8 cellular contexts compared by ENCODE assay signal in the genomic region with DNA sequence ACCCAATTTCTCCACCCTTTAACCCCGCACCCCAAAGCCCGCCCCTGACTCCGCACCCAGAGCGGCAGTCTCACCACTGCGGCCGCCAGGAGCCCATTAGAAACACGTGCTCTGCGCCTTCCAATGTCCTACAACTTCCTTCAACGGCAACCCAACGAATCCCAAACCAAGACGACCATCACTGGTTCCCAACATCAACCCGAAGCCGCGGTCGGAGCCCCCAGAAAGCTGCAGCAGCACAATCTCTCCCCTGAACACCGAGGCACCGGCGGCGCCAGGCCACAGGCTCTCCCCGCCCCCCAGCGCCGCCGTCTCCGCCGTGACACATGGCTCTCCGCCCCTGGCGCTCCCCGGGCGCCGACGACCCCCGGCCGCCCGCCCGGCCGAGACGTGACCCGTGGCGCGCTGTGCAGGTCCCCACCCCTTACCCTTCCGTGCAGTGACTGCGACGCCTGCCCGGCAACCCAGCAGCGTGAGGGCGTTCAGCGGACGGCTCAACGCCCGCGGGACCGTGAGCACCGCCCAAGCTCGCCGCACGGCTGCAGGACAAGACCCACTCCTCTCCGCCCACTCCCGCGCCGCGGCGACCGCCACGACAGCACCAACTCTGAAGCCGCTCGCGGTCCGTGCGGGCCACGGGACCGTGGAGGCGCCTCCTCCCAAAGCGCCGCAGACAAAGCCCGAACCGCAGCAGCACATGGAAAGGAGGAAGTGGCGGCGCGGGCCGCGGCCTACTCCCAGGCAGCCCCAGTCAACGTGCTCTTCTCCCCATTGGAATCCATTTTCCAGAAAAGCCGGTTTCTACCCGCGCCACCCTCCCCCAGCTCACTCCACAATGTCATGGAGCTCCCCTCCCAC. TPM values are rescaled to one million over a fixed set of nuclear protein-coding genes. Genes with fewer than 3 reads are reported as not detected.
DNase-seq lines count a peak whose midpoint lies in the region; ATAC-seq, FAIRE-seq and TF ChIP-seq lines count a peak whose summit lies in the region.

No MANE protein-coding gene starts in this region.

- CTCF ChIA-PET in HEK293T (lab: Yijun Ruan, JAX) = interaction anchor here (0.7 to 3.2 kb wide), 2 partner anchors 36 to 106 kb away, joined by 3 to 11 read pairs; no protein-coding TSS in a partner anchor

- no peaks in the 10 kb centered on the region for H3K9me3 ChIP-seq in neutrophil
- H3K9me3 ChIP-seq in subcutaneous abdominal adipose tissue (ENCODE audit: control insufficient read depth in 5 of 5, low read length in 5 of 5) = no peaks in the 10 kb centered on the region

- H3K36me3 ChIP-seq in neutrophil (peaks cover 10% of the 10 kb centered on the region), subcutaneous abdominal adipose tissue (ENCODE audit: control insufficient read depth in 5 of 5, insufficient read depth in 5 of 5, low read length in 5 of 5) (peaks cover 11 to 22% (median 16%) of the 10 kb centered on the region in 5 donors)

- TF ChIP-seq CTCF in neutrophil (IDR thresholded peaks at IDR 0.05) = peak; percentile 43

- ATAC-seq in HG02840 (IDR thresholded peaks at IDR 0.05; ENCODE audit: low FRiP score, unreplicated experiment) = no peak

- H3K27ac ChIP-seq in neutrophil (peak overlapping the region; percentile 97), subcutaneous abdominal adipose tissue (ENCODE audit: low read depth, low read length) (peak overlapping the region; percentile 98)

- H3K4me1 ChIP-seq in neutrophil (ENCODE audit: control insufficient read depth in 1 of 2, insufficient read depth in 1 of 2, low read depth in 1 of 2, low read length in 1 of 2) (peaks cover 24% of the 10 kb centered on the region in 2 experiments), subcutaneous abdominal adipose tissue (ENCODE audit: control insufficient read depth in 5 of 5, insufficient read depth in 5 of 5, low read length in 5 of 5) (peaks cover 2 to 35% (median 30%) of the 10 kb centered on the region in 5 donors)

- H3K27me3 ChIP-seq in neutrophil (no peaks in the 10 kb centered on the region), subcutaneous abdominal adipose tissue (ENCODE audit: control insufficient read depth in 5 of 5, insufficient read depth in 4 of 5, low read length in 5 of 5) (no peaks in the 10 kb centered on the region)

- DNase-seq in AML-193 (lab: John Stamatoyannopoulos, UW) = peak; percentile 66 to 71
- peak; percentile 22 for DNase-seq in HEK293T (ENCODE audit: extremely low spot score)
- DNase-seq in SIG-M5 (lab: John Stamatoyannopoulos, UW) = peak; percentile 10
- peak; percentile 66 for DNase-seq in activated naive CD4-positive, alpha-beta T cell treated with Interleukin-2 at 50 U/mL for 16 hours
- DNase-seq in frontal cortex (ENCODE audit: low spot score in 2 of 2) = peak; percentile 38 to 44

- H3K4me3 ChIP-seq in neutrophil (ENCODE audit: low read depth in 1 of 2, low read length in 1 of 2) = peak overlapping the region; percentile 92 to 93
- H3K4me3 ChIP-seq in subcutaneous abdominal adipose tissue (ENCODE audit: low read depth in 1 of 5, low read length in 5 of 5) = peak overlapping the region; percentile 96 to 99 (median 97)

- POLR2A ChIA-PET in HEK293T (lab: Yijun Ruan, JAX) = interaction anchor here (0.8 to 4.2 kb wide), 21 partner anchors 8 to 192 kb away, joined by 3 to 158 read pairs (median 5); a partner anchor contains a TSS

- H3K9ac ChIP-seq in subcutaneous abdominal adipose tissue (ENCODE audit: low read length in 5 of 5) = peak overlapping the region; percentile 90 to 99 (median 96)

- no peak for FAIRE-seq in frontal cortex (lab: Jason Lieb, UNC)

TF ChIP-seq in HEK293T, 16 proteins besides CTCF, POLR2A, EP300 and RAD21:
- TF ChIP-seq, protein P1, sequence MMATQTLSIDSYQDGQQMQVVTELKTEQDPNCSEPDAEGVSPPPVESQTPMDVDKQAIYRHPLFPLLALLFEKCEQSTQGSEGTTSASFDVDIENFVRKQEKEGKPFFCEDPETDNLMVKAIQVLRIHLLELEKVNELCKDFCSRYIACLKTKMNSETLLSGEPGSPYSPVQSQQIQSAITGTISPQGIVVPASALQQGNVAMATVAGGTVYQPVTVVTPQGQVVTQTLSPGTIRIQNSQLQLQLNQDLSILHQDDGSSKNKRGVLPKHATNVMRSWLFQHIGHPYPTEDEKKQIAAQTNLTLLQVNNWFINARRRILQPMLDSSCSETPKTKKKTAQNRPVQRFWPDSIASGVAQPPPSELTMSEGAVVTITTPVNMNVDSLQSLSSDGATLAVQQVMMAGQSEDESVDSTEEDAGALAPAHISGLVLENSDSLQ (IDR thresholded peaks at IDR 0.05) = no peak
- no peak for TF ChIP-seq FOXA1 (IDR thresholded peaks at IDR 0.05)
- no peak for TF ChIP-seq L3MBTL2 (conservative IDR thresholded peaks at IDR 0.05)
- no peak for TF ChIP-seq BHLHE40 (IDR thresholded peaks at IDR 0.05; ENCODE audit: borderline replicate concordance)
- no peak for TF ChIP-seq FOXM1 (IDR thresholded peaks at IDR 0.05; ENCODE audit: borderline replicate concordance)
- no peak for TF ChIP-seq SUZ12 (IDR thresholded peaks at IDR 0.05)
- TF ChIP-seq HDGF (IDR thresholded peaks at IDR 0.05; ENCODE audit: borderline replicate concordance) = no peak
- no peak for TF ChIP-seq FOXK2 (IDR thresholded peaks at IDR 0.05)
- no peak for TF ChIP-seq ZNF384 (IDR thresholded peaks at IDR 0.05)
- no peak for TF ChIP-seq CTBP1 (IDR thresholded peaks at IDR 0.05; ENCODE audit: borderline replicate concordance)

RNA-seq across cellular contexts. Expression of a gene that starts 0.5 kb away (rescaled TPM):
- total RNA-seq in frontal cortex = 88.5 TPM

RNA-seq across cellular contexts. Expression of a gene that starts 48.5 kb away (rescaled TPM):
- 291 TPM for total RNA-seq in frontal cortex

Comparison
In these comparisons a context has a peak if more than half of its experiments do, and no peak if none do; other contexts are left out.
1. DNase-seq: peak in every context shown above with its lines; median percentile 68 in AML-193; 66 in activated naive CD4-positive, alpha-beta T cell treated with Interleukin-2 at 50 U/mL for 16 hours; 41 in frontal cortex; 22 in HEK293T; 10 in SIG-M5.